In the genomic region with DNA sequence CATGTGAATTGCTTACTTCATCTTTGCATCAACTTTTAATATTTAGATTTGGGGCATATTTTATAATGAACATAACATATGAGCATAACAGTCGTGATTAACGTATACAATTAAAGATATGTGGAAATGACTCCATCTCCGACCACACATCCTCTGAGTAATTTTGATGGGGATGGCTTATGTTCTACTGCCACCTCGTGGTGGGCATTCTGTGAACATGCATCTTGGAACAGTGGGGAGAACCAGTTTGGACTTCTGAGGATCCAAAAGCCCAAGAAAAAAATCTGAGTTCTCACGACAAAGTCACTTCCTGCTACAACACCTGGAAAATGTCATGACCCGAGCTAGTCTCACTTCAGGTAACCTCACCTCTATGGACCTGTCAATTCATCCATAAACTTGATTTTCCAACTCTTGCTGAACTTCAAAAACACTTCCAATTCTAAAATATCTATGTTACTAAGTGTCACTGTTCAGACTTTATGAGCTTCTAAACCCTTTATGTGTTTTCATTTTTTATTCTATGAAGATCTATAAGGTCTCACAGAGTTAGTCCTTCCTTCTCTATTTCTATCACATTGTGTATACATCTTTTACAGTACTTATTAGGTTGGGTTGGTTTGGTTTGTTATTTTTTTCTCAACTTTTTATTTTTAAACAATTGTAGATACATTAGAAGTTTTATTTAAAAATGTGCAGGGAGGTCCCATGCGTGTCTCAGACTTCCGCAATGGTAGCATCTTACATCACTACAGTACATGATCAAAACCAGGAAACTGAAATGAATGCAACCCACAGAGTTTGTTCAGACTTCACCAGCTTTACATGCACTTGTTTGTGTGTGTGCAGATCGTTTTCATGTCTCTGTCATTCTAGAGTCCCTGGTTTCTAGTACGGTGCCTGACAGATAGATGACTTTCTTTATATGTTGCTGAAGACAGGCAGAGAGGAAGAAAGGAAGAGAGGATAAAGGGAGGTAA, we compare ENCODE assay signal across 8 cellular contexts. TPM values are rescaled to one million over a fixed set of nuclear protein-coding genes. Genes with fewer than 3 reads are reported as not detected.
DNase-seq lines count a peak whose midpoint lies in the region; ATAC-seq and TF ChIP-seq lines count a peak whose summit lies in the region.

No MANE protein-coding gene starts in this region.

- H3K36me3 Mint-ChIP-seq in activated CD8-positive, alpha-beta T cell treated with anti-CD3 and anti-CD28 coated beads for 36 hours (ENCODE audit: low read depth) = no peaks in the 10 kb centered on the region
- no peaks in the 10 kb centered on the region for H3K36me3 Mint-ChIP-seq in effector memory CD8-positive, alpha-beta T cell (ENCODE audit: insufficient read depth)

- no peak overlapping the region for H3K27ac Mint-ChIP-seq in activated CD8-positive, alpha-beta T cell treated with anti-CD3 and anti-CD28 coated beads for 36 hours
- H3K27ac Mint-ChIP-seq in effector memory CD8-positive, alpha-beta T cell = no peak overlapping the region

- DNase-seq in AG08396 (ENCODE audit: low spot score) = peak; percentile 50
- DNase-seq in NCI-H82 (lab: John Stamatoyannopoulos, UW) = peak; percentile 88
- DNase-seq in activated CD8-positive, alpha-beta T cell treated with anti-CD3 and anti-CD28 coated beads for 36 hours = peak; percentile 85
- DNase-seq in effector memory CD8-positive, alpha-beta T cell = peak; percentile 56 to 74 (median 56)
- DNase-seq in midbrain (lab: John Stamatoyannopoulos, UW) = peak; percentile 84
- peak; percentile 86 for DNase-seq in stimulated activated CD8-positive, alpha-beta memory T cell treated with anti-CD3 and anti-CD28 coated beads, Interleukin-4, amount 100 ng/mL, for 48 hours

- TF ChIP-seq CTCF in activated CD8-positive, alpha-beta T cell treated with anti-CD3 and anti-CD28 coated beads for 36 hours (IDR thresholded peaks at IDR 0.05) = peak; percentile 97

- peaks cover 14% of the 10 kb centered on the region for H3K27me3 Mint-ChIP-seq in activated CD8-positive, alpha-beta T cell treated with anti-CD3 and anti-CD28 coated beads for 36 hours
- peaks cover 11 to 36% of the 10 kb centered on the region in 2 donors for H3K27me3 Mint-ChIP-seq in effector memory CD8-positive, alpha-beta T cell

- no peaks in the 10 kb centered on the region for H3K9me3 Mint-ChIP-seq in activated CD8-positive, alpha-beta T cell treated with anti-CD3 and anti-CD28 coated beads for 36 hours
- no peaks in the 10 kb centered on the region for H3K9me3 Mint-ChIP-seq in effector memory CD8-positive, alpha-beta T cell

- H3K4me3 Mint-ChIP-seq in activated CD8-positive, alpha-beta T cell treated with anti-CD3 and anti-CD28 coated beads for 36 hours = no peak overlapping the region
- no peak overlapping the region for H3K4me3 Mint-ChIP-seq in effector memory CD8-positive, alpha-beta T cell

- H3K4me1 Mint-ChIP-seq in activated CD8-positive, alpha-beta T cell treated with anti-CD3 and anti-CD28 coated beads for 36 hours (ENCODE audit: low read depth) = peaks cover 5% of the 10 kb centered on the region
- H3K4me1 Mint-ChIP-seq in effector memory CD8-positive, alpha-beta T cell (ENCODE audit: low read depth in 2 of 2) = no peaks in the 10 kb centered on the region

- CTCF ChIA-PET in activated CD8-positive, alpha-beta T cell treated with anti-CD3 and anti-CD28 coated beads for 36 hours (lab: Charles Lee) = interaction anchor here (0.6 to 6.7 kb wide), 42 partner anchors 9 to 666 kb away, joined by 3 to 81 read pairs (median 4); a partner anchor contains a TSS

- POLR2A ChIA-PET in activated CD8-positive, alpha-beta T cell treated with anti-CD3 and anti-CD28 coated beads for 36 hours (lab: Charles Lee) = interaction anchor here (0.6 kb wide), 1 partner anchor 589 kb away, joined by 3 read pairs; no protein-coding TSS in a partner anchor

- ATAC-seq in GM18870 (IDR thresholded peaks at IDR 0.05; ENCODE audit: unreplicated experiment) = peak; percentile 63
- ATAC-seq in HG03558 (IDR thresholded peaks at IDR 0.05; ENCODE audit: extremely low read depth, unreplicated experiment) = peak; percentile 49
- peak; percentile 82 for ATAC-seq in activated CD8-positive, alpha-beta T cell treated with anti-CD3 and anti-CD28 coated beads for 36 hours
- peak; percentile 50 for ATAC-seq in effector memory CD8-positive, alpha-beta T cell (replicated peaks)

- intact Hi-C loops in activated CD8-positive, alpha-beta T cell treated with anti-CD3 and anti-CD28 coated beads for 36 hours (cut with micrococcal nuclease) = loop anchor here (2.0 to 10.0 kb wide), 4 partner anchors 52 to 666 kb away; no protein-coding TSS in a partner anchor

RNA-seq across cellular contexts. Expression of a gene that starts 38.2 kb away (rescaled TPM):
- total RNA-seq in activated CD8-positive, alpha-beta T cell treated with anti-CD3 and anti-CD28 coated beads for 36 hours = not detected

RNA-seq across cellular contexts. Expression of a gene that starts 53.1 kb away (rescaled TPM):
- 1 to 10 TPM in 1 of 2 experiments, under 1 TPM in 1; 0.49 to 1.4 TPM for total RNA-seq in activated CD8-positive, alpha-beta T cell treated with anti-CD3 and anti-CD28 coated beads for 36 hours

Comparison
In these comparisons a context has a peak if more than half of its experiments do, and no peak if none do; other contexts are left out.
1. Peak in every context shown above with its lines: DNase-seq and ATAC-seq.